2 cellular contexts compared by ENCODE assay signal in genomic region chr9:13354733-13355132, GRCh38.
TF ChIP-seq lines count a peak whose summit lies in the region.

No MANE protein-coding gene starts in this region.

TF ChIP-seq in SK-N-SH, 30 proteins besides CTCF, POLR2A, EP300 and RAD21 (continued from another document):
- TF ChIP-seq, protein P1, sequence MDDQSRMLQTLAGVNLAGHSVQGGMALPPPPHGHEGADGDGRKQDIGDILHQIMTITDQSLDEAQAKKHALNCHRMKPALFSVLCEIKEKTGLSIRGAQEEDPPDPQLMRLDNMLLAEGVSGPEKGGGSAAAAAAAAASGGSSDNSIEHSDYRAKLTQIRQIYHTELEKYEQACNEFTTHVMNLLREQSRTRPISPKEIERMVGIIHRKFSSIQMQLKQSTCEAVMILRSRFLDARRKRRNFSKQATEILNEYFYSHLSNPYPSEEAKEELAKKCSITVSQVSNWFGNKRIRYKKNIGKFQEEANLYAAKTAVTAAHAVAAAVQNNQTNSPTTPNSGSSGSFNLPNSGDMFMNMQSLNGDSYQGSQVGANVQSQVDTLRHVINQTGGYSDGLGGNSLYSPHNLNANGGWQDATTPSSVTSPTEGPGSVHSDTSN (IDR thresholded peaks at IDR 0.05), result no peak
- TF ChIP-seq FOXM1 (IDR thresholded peaks at IDR 0.05; ENCODE audit: low read depth) (no peak), GATA2 (CRISPR knock-in tag; IDR thresholded peaks at IDR 0.05) (no peak), JUND (IDR thresholded peaks at IDR 0.05) (0 out of 2 replicates have a peak, but pooled peaks have one; percentile 7), RCOR1 (IDR thresholded peaks at IDR 0.05; ENCODE audit: low read length) (no peak)
- TF ChIP-seq, protein P2, sequence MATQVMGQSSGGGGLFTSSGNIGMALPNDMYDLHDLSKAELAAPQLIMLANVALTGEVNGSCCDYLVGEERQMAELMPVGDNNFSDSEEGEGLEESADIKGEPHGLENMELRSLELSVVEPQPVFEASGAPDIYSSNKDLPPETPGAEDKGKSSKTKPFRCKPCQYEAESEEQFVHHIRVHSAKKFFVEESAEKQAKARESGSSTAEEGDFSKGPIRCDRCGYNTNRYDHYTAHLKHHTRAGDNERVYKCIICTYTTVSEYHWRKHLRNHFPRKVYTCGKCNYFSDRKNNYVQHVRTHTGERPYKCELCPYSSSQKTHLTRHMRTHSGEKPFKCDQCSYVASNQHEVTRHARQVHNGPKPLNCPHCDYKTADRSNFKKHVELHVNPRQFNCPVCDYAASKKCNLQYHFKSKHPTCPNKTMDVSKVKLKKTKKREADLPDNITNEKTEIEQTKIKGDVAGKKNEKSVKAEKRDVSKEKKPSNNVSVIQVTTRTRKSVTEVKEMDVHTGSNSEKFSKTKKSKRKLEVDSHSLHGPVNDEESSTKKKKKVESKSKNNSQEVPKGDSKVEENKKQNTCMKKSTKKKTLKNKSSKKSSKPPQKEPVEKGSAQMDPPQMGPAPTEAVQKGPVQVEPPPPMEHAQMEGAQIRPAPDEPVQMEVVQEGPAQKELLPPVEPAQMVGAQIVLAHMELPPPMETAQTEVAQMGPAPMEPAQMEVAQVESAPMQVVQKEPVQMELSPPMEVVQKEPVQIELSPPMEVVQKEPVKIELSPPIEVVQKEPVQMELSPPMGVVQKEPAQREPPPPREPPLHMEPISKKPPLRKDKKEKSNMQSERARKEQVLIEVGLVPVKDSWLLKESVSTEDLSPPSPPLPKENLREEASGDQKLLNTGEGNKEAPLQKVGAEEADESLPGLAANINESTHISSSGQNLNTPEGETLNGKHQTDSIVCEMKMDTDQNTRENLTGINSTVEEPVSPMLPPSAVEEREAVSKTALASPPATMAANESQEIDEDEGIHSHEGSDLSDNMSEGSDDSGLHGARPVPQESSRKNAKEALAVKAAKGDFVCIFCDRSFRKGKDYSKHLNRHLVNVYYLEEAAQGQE (IDR thresholded peaks at IDR 0.05; ENCODE audit: low read depth, low read length), result no peak
TF ChIP-seq in SK-N-SH: peak in this region for 2.

TF ChIP-seq in SK-N-SH treated with all-trans-retinoic acid at 6 μM for 48 hours, 23 proteins besides CTCF, POLR2A, EP300 and RAD21 (continued from another document):
- TF ChIP-seq, protein P3, sequence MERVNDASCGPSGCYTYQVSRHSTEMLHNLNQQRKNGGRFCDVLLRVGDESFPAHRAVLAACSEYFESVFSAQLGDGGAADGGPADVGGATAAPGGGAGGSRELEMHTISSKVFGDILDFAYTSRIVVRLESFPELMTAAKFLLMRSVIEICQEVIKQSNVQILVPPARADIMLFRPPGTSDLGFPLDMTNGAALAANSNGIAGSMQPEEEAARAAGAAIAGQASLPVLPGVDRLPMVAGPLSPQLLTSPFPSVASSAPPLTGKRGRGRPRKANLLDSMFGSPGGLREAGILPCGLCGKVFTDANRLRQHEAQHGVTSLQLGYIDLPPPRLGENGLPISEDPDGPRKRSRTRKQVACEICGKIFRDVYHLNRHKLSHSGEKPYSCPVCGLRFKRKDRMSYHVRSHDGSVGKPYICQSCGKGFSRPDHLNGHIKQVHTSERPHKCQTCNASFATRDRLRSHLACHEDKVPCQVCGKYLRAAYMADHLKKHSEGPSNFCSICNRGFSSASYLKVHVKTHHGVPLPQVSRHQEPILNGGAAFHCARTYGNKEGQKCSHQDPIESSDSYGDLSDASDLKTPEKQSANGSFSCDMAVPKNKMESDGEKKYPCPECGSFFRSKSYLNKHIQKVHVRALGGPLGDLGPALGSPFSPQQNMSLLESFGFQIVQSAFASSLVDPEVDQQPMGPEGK (CRISPR knock-in tag; IDR thresholded peaks at IDR 0.05; ENCODE audit: borderline replicate concordance), result no peak
- TF ChIP-seq POU6F1 (CRISPR knock-in tag; IDR thresholded peaks at IDR 0.05; ENCODE audit: borderline replicate concordance, low read depth) (no peak), RARB (CRISPR knock-in tag; IDR thresholded peaks at IDR 0.05) (no peak), GLIS3 (CRISPR knock-in tag; IDR thresholded peaks at IDR 0.05) (no peak), ZNF70 (CRISPR knock-in tag; IDR thresholded peaks at IDR 0.05) (no peak), ZNF8 (CRISPR knock-in tag; IDR thresholded peaks at IDR 0.05) (no peak), CSRNP3 (CRISPR knock-in tag; IDR thresholded peaks at IDR 0.05) (no peak), ARNTL (CRISPR knock-in tag; IDR thresholded peaks at IDR 0.05; ENCODE audit: borderline replicate concordance, low read depth) (no peak), ZC3H10 (CRISPR knock-in tag; IDR thresholded peaks at IDR 0.05) (no peak)
